In the genomic region with DNA sequence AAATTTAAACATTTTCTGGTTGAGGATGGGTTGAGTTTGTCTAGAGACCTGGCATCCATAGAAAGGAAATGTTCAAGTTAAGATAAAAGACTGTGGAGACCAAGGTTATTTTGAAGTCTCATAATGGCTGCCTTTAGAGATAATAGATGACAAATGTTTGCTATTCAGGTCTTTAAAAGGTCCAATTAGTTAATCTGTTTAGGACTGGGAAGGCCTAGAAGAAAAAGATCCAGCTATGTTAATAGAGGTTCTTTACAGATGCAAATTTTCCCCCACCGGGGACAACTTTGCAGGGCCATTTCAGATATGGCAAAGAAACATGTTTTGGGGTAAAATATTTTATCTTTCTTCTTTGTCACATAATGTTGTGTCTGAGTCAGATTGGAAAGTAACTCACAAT, we compare ENCODE assay signal across 1 cellular context.
TF ChIP-seq lines count a peak whose summit lies in the region.

No MANE protein-coding gene starts in this region.

TF ChIP-seq in GM12878, 131 proteins besides CTCF, POLR2A, EP300 and RAD21:
- TF ChIP-seq, protein P1, sequence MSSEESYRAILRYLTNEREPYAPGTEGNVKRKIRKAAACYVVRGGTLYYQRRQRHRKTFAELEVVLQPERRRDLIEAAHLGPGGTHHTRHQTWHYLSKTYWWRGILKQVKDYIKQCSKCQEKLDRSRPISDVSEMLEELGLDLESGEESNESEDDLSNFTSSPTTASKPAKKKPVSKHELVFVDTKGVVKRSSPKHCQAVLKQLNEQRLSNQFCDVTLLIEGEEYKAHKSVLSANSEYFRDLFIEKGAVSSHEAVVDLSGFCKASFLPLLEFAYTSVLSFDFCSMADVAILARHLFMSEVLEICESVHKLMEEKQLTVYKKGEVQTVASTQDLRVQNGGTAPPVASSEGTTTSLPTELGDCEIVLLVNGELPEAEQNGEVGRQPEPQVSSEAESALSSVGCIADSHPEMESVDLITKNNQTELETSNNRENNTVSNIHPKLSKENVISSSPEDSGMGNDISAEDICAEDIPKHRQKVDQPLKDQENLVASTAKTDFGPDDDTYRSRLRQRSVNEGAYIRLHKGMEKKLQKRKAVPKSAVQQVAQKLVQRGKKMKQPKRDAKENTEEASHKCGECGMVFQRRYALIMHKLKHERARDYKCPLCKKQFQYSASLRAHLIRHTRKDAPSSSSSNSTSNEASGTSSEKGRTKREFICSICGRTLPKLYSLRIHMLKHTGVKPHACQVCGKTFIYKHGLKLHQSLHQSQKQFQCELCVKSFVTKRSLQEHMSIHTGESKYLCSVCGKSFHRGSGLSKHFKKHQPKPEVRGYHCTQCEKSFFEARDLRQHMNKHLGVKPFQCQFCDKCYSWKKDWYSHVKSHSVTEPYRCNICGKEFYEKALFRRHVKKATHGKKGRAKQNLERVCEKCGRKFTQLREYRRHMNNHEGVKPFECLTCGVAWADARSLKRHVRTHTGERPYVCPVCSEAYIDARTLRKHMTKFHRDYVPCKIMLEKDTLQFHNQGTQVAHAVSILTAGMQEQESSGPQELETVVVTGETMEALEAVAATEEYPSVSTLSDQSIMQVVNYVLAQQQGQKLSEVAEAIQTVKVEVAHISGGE (CRISPR knock-in tag; IDR thresholded peaks at IDR 0.05) = no peak
- TF ChIP-seq KAT2A (conservative IDR thresholded peaks at IDR 0.05; ENCODE audit: control insufficient read depth, low read depth, low read length) = no peak
- no peak for TF ChIP-seq TAF1 (IDR thresholded peaks at IDR 0.05; ENCODE audit: borderline replicate concordance, low read depth, low read length)
- TF ChIP-seq ZNF384 (IDR thresholded peaks at IDR 0.05; ENCODE audit: borderline replicate concordance, low read depth, low read length) = no peak
